In the genomic region with DNA sequence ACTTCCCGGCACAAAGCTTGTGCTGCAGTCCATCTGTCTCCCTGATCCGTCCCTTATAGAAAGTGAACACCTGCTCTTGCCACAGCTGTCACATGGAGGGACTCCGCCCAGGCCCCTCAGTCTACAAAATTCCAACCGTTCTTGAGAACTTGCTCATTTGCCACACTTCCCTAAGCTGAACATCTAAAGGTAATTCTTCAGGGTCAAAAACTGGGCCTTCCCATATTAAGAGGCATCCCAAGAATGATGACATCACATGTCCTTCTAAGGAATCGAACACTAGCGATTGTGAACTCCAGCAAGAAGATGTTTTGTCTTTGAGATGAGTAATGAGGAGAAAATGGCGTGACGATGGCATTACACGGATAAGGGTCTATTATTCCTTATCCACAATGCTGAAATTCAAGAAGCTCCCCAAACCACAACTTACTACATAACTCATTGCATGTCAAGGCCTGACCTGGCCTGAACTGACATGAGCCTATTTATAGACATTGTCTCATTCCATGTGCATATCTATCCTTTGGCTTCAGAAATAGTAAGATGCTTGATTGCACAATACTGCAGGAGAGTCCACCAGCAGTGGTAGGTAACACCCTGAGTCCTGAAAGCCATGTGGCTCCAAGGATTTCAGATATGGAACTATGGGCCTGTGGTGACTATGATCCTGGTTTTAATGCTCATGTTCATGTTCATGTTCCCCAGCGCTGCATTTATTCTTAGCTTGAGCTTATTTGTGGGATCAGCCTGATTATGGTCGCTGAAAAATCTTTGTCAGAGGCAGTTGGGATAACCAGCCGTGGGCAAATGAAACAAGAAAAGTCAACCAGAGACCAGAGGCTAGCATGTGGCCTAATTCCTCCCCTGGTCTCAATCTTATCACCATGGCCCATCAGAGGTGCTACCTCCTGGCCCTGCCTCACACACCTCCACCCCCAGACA, we compare ENCODE assay signal across 10 cellular contexts.
DNase-seq lines count a peak whose midpoint lies in the region; ATAC-seq, FAIRE-seq and TF ChIP-seq lines count a peak whose summit lies in the region.
"Had no signal": no experiment of that assay in that cellular context is flagged by ENCODE, and none has a peak within 500 bp of the region (broad histone marks: within the 10 kb centered on the region; RNA-seq: fewer than 3 reads in every experiment).

No MANE protein-coding gene starts in this region.

- H3K4me3 Mint-ChIP-seq in naive thymus-derived CD8-positive, alpha-beta T cell, result no peak overlapping the region

- H3K36me3 ChIP-seq in gastroesophageal sphincter, result no peaks in the 10 kb centered on the region

- H3K4me1 ChIP-seq in gastroesophageal sphincter, result no peaks in the 10 kb centered on the region

- ATAC-seq in Right ventricle myocardium superior (ENCODE audit: poor library complexity) (peak; percentile 86), gastroesophageal sphincter (no peak)
- ATAC-seq in naive thymus-derived CD8-positive, alpha-beta T cell, result no peak

- intact Hi-C loops in Right ventricle myocardium superior (cut with DNase I), result no loop called here

- H3K27ac ChIP-seq in gastroesophageal sphincter, result no peak overlapping the region
- H3K27ac ChIP-seq: SK-N-MC had no signal

- H3K4me1 Mint-ChIP-seq in naive thymus-derived CD8-positive, alpha-beta T cell, result peaks cover 0 to 15% (median under 1%) of the 10 kb centered on the region in 4 donors

- H3K27ac Mint-ChIP-seq in naive thymus-derived CD8-positive, alpha-beta T cell, result no peak overlapping the region

- TF ChIP-seq POLR2A in gastroesophageal sphincter (IDR thresholded peaks at IDR 0.05), result no peak

- H3K4me3 ChIP-seq in AG04449 (ENCODE audit: low read depth, low read length) (no peak overlapping the region), gastroesophageal sphincter (no peak overlapping the region)
- H3K4me3 ChIP-seq: SK-N-MC had no signal

- no peaks in the 10 kb centered on the region for H3K9me3 ChIP-seq in gastroesophageal sphincter

- TF ChIP-seq CTCF in AG04449 (IDR thresholded peaks at IDR 0.05; ENCODE audit: insufficient read depth, low read length, missing control alignments) (no peak), gastroesophageal sphincter (IDR thresholded peaks at IDR 0.05) (no peak)

- no peaks in the 10 kb centered on the region for H3K27me3 ChIP-seq in gastroesophageal sphincter

- DNase-seq in AG04449 (ENCODE audit: low read depth, low spot score) (peak; percentile 54), HTR-8/SVneo (ENCODE audit: insufficient read length, low spot score) (peak; percentile 88), SKM-1 (lab: John Stamatoyannopoulos, UW; ENCODE audit: unreplicated experiment) (peak; percentile 90), Right ventricle myocardium superior (no peak), GOT3 (lab: John Stamatoyannopoulos, UW) (no peak)
- DNase-seq in naive thymus-derived CD8-positive, alpha-beta T cell, result no peak
- no peak for DNase-seq in activated T-cell treated with anti-CD3 and anti-CD28 coated beads, Interleukin-2, amount 50 U/mL, for 48 hours
- DNase-seq: retina had no signal

- CTCF ChIA-PET in AG04449 (lab: Yijun Ruan, JAX), result interaction anchor here (1.2 kb wide), 1 partner anchor 14 kb away, joined by 4 read pairs; no protein-coding TSS in a partner anchor

- POLR2A ChIA-PET in AG04449 (lab: Yijun Ruan, JAX), result no interaction called here
- POLR2A ChIA-PET in naive thymus-derived CD8-positive, alpha-beta T cell (lab: Charles Lee), result no interaction called here

- 92 to 94% methylated on average over 10 to 12 of the region's 12 CpGs for whole genome bisulfite sequencing in gastroesophageal sphincter (ENCODE audit: low coverage in 1 of 2), 2 donors

- H3K27me3 Mint-ChIP-seq in naive thymus-derived CD8-positive, alpha-beta T cell, result no peaks in the 10 kb centered on the region

- peaks cover 0 to 6% (median 0%) of the 10 kb centered on the region in 9 donors for H3K9me3 Mint-ChIP-seq in naive thymus-derived CD8-positive, alpha-beta T cell

- H3K36me3 Mint-ChIP-seq in naive thymus-derived CD8-positive, alpha-beta T cell, result no peaks in the 10 kb centered on the region

- no peak for TF ChIP-seq EP300 in gastroesophageal sphincter (IDR thresholded peaks at IDR 0.05)

- peak; percentile 89 for FAIRE-seq in HTR-8/SVneo (lab: Jason Lieb, UNC)

Comparison
In these comparisons a context has a peak if more than half of its experiments do, and no peak if none do; other contexts are left out.
1. DNase-seq: peak in AG04449 (single experiment), HTR-8/SVneo (single experiment) and SKM-1 (single experiment); none in Right ventricle myocardium superior (single experiment), naive thymus-derived CD8-positive, alpha-beta T cell (0 of 10), activated T-cell treated with anti-CD3 and anti-CD28 coated beads, Interleukin-2, amount 50 U/mL, for 48 hours (0 of 2) and GOT3 (single experiment).